8 cellular contexts compared by ENCODE assay signal in the genomic region with DNA sequence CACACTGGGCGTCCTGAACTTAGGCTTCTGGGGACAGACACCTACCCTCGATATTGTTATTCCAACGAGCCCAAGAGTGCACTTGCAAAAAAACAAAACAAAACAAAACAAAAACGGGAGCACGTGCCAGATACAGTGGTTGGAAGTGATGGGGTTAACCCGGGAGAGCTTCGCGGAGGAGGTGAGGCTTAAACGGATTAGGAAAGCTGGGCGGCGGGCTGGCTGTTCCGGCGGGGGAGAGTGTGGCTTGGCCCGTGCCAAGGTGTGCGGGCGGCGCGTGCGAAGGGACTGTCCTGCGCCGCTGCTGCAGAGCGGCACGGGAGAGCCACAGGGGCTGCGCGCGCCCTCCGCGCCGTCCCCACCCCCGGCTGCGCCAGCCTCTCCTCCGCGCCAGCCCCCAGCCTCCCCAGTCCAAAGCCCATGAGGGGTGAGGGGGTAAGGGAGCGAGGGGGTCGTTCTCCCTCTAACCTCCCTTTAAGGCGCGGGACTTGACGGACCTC. TPM values are rescaled to one million over a fixed set of nuclear protein-coding genes. Genes with fewer than 3 reads are reported as not detected.
DNase-seq lines count a peak whose midpoint lies in the region; ATAC-seq and TF ChIP-seq lines count a peak whose summit lies in the region.

No MANE protein-coding gene starts in this region.

- peaks cover 45 to 48% of the 10 kb centered on the region in 2 donors for H3K27me3 Mint-ChIP-seq in effector memory CD8-positive, alpha-beta T cell
- peaks cover 41% of the 10 kb centered on the region for H3K27me3 Mint-ChIP-seq in neural progenitor cell (ENCODE audit: insufficient read depth, low read depth)

- no peaks in the 10 kb centered on the region for H3K79me2 ChIP-seq in neural progenitor cell (ENCODE audit: low read depth)

- peak overlapping the region; percentile 86 to 97 for H3K4me3 Mint-ChIP-seq in effector memory CD8-positive, alpha-beta T cell
- H3K4me3 Mint-ChIP-seq in neural progenitor cell, result peak overlapping the region; percentile 89

- H3K9ac ChIP-seq in NT2/D1 (ENCODE audit: insufficient read length, low read depth) (peak overlapping the region; percentile 51), neural progenitor cell (no peak overlapping the region)

- H3K4me3 ChIP-seq in NT2/D1 (ENCODE audit: insufficient read length, low read depth) (peak overlapping the region; percentile 30), neural progenitor cell (peak overlapping the region; percentile 58)

- peaks cover 79% of the 10 kb centered on the region for H3K27me3 ChIP-seq in NT2/D1 (ENCODE audit: insufficient read depth, insufficient read length)
- peaks cover 83% of the 10 kb centered on the region for H3K27me3 ChIP-seq in neural progenitor cell

- peak overlapping the region; percentile 96 for H2AFZ ChIP-seq in neural progenitor cell (replicated peaks)

- ATAC-seq in effector memory CD8-positive, alpha-beta T cell (replicated peaks), result peak; percentile 70

- peaks cover 3% of the 10 kb centered on the region for H3K4me1 ChIP-seq in NT2/D1 (ENCODE audit: insufficient read depth, insufficient read length)
- peaks cover 8% of the 10 kb centered on the region for H3K4me1 ChIP-seq in neural progenitor cell

- H3K27ac ChIP-seq in neural progenitor cell, result no peak overlapping the region

- TF ChIP-seq CTCF in neural progenitor cell (IDR thresholded peaks at IDR 0.05), result no peak

- H3K36me3 ChIP-seq in NT2/D1 (ENCODE audit: insufficient read depth, insufficient read length, low read length), result no peaks in the 10 kb centered on the region
- no peaks in the 10 kb centered on the region for H3K36me3 ChIP-seq in neural progenitor cell

- peaks cover 3% of the 10 kb centered on the region for H3K36me3 Mint-ChIP-seq in effector memory CD8-positive, alpha-beta T cell (ENCODE audit: insufficient read depth)
- H3K36me3 Mint-ChIP-seq in neural progenitor cell, result no peaks in the 10 kb centered on the region

- H3K4me2 ChIP-seq in neural progenitor cell, result peak overlapping the region; percentile 80

- H3K9me3 Mint-ChIP-seq in effector memory CD8-positive, alpha-beta T cell, result no peaks in the 10 kb centered on the region
- H3K9me3 Mint-ChIP-seq in neural progenitor cell, result peaks cover 4% of the 10 kb centered on the region

- H3K9me3 ChIP-seq in NT2/D1 (ENCODE audit: insufficient read depth, low read length) (peaks cover 4% of the 10 kb centered on the region; the same call in 1 of the 2 replicates), neural progenitor cell (ENCODE audit: low read depth) (no peaks in the 10 kb centered on the region)

- no peak overlapping the region for H3K27ac Mint-ChIP-seq in effector memory CD8-positive, alpha-beta T cell
- H3K27ac Mint-ChIP-seq in neural progenitor cell, result no peak overlapping the region

- DNase-seq in DMS79 treated with DMSO at 0.1 percent for 48 hours (lab: John Stamatoyannopoulos, UW) (peak; percentile 20), NT2/D1 (ENCODE audit: low read depth, low spot score) (no peak), neural progenitor cell (ENCODE audit: low spot score) (peak; percentile 58), H4 (ENCODE audit: low spot score) (no peak), hypothalamus (lab: John Stamatoyannopoulos, UW) (no peak), cerebellum (ENCODE audit: low spot score) (no peak), activated gamma-delta T cell (lab: John Stamatoyannopoulos, UW) (no peak)
- no peak for DNase-seq in effector memory CD8-positive, alpha-beta T cell

- H4K20me1 ChIP-seq in neural progenitor cell (ENCODE audit: low read depth), result peaks cover 10% of the 10 kb centered on the region

- peaks cover 26% of the 10 kb centered on the region for H3F3A ChIP-seq in neural progenitor cell (ENCODE audit: low read depth)

- peaks cover 22 to 27% of the 10 kb centered on the region in 2 donors for H3K4me1 Mint-ChIP-seq in effector memory CD8-positive, alpha-beta T cell (ENCODE audit: low read depth in 2 of 2)
- peaks cover 27% of the 10 kb centered on the region for H3K4me1 Mint-ChIP-seq in neural progenitor cell

RNA-seq across cellular contexts. Expression of gene SLC30A3, which starts 1.5 kb away (rescaled TPM):
- 0.56 and 1.4 TPM in 2 replicates for total RNA-seq in neural progenitor cell (ENCODE audit: low replicate concordance)
- total RNA-seq in H4 (2014; rRNA removed; shearing (Covaris generic)), result 0.46 and 0.49 TPM in 2 replicates
- total RNA-seq in cerebellum, result 3.2 TPM

RNA-seq across cellular contexts. Expression of gene DNAJC5G, which starts 10.9 kb away (rescaled TPM):
- total RNA-seq in neural progenitor cell (ENCODE audit: low replicate concordance) (not detected in 2 replicates), cerebellum (1.3 TPM)
- total RNA-seq in H4 (2014; rRNA removed; shearing (Covaris generic)), result not detected in 2 replicates

RNA-seq across cellular contexts. Expression of gene TRIM54, which starts 17.9 kb away (rescaled TPM):
- total RNA-seq in neural progenitor cell (ENCODE audit: low replicate concordance) (0.12 TPM in 1 of 2 replicates, not detected in the other), cerebellum (1.2 TPM)
- 0.35 TPM in 1 of 2 replicates, not detected in the other for total RNA-seq in H4 (2014; rRNA removed; shearing (Covaris generic))

RNA-seq across cellular contexts. Expression of gene UCN, which starts 43.9 kb away (rescaled TPM):
- total RNA-seq in neural progenitor cell (ENCODE audit: low replicate concordance) (0.56 and 1.2 TPM in 2 replicates), cerebellum (1.2 TPM)
- 0.53 TPM in 1 of 2 replicates, not detected in the other for total RNA-seq in H4 (2014; rRNA removed; shearing (Covaris generic))

RNA-seq across cellular contexts. Expression of gene CAD, which starts 47.1 kb away (rescaled TPM):
- 26.5 and 51.8 TPM in 2 replicates for total RNA-seq in neural progenitor cell (ENCODE audit: low replicate concordance)
- 4.7 and 6.9 TPM in 2 replicates for total RNA-seq in H4 (2014; rRNA removed; shearing (Covaris generic))
- 23.7 TPM for total RNA-seq in cerebellum

Comparison
In these comparisons a context has a peak if more than half of its experiments do, and no peak if none do; other contexts are left out.
1. DNase-seq: peak in DMS79 treated with DMSO at 0.1 percent for 48 hours (single experiment) and neural progenitor cell (single experiment); none in NT2/D1 (single experiment), effector memory CD8-positive, alpha-beta T cell (0 of 3), H4 (single experiment), hypothalamus (0 of 51), cerebellum (single experiment) and activated gamma-delta T cell (single experiment).